ENCODE assay signal across 36 cellular contexts in genomic region chr1:111175349-111175748, GRCh38. TPM values are rescaled to one million over a fixed set of nuclear protein-coding genes. Genes with fewer than 3 reads are reported as not detected.
"Had no signal": no experiment of that assay in that cellular context is flagged by ENCODE, and none has a peak within 500 bp of the region (broad histone marks: within the 10 kb centered on the region; RNA-seq: fewer than 3 reads in every experiment).

No MANE protein-coding gene starts in this region.

- H3K4me3 ChIP-seq: adrenal gland, body of pancreas, PC-9 had no signal

- H3K4me3 Mint-ChIP-seq: activated CD4-positive, alpha-beta T cell treated with anti-CD3 and anti-CD28 coated beads, Interleukin-2, amount 10 ng/mL, durations not matched to agents 24 days and 14 days; activated CD8-positive, alpha-beta T cell treated with anti-CD3 and anti-CD28 coated beads for 36 hours; activated T-cell treated with anti-CD3 and anti-CD28 coated beads, Interleukin-2, amount 50 U/mL, for 24 hours had no signal

- ATAC-seq: activated CD8-positive, alpha-beta T cell treated with anti-CD3 and anti-CD28 coated beads for 36 hours; activated naive CD4-positive, alpha-beta T cell treated with anti-CD3 and anti-CD28 coated beads, Interleukin-2, amount 50 U/mL, for 72 hours; body of pancreas; Right ventricle myocardium inferior had no signal

- H3K9me3 Mint-ChIP-seq: activated CD4-positive, alpha-beta T cell treated with anti-CD3 and anti-CD28 coated beads, Interleukin-2, amount 10 ng/mL, durations not matched to agents 24 days and 14 days; activated CD8-positive, alpha-beta T cell treated with anti-CD3 and anti-CD28 coated beads for 36 hours; activated naive CD4-positive, alpha-beta T cell treated with anti-CD3 and anti-CD28 coated beads, Interleukin-2, amount 50 U/mL, for 72 hours; activated T-cell treated with anti-CD3 and anti-CD28 coated beads, Interleukin-2, amount 50 U/mL, for 24 hours; activated T-helper 2 cell treated with anti-CD3 and anti-CD28 coated beads, Interferon-gamma antibody, Interleukin-2, Interleukin-4, amounts not matched to agents 10 μg/mL and 5 μg/mL and 100 μg/mL, durations not matched to agents 14 hours and 24 hours and 36 hours had no signal

- H3K9me3 ChIP-seq: adrenal gland, body of pancreas had no signal

- H2AFZ ChIP-seq: PC-9 had no signal

- FAIRE-seq: astrocyte, bronchial epithelial cell, RCC 7860 had no signal

- H3K27ac Mint-ChIP-seq: activated CD4-positive, alpha-beta T cell treated with anti-CD3 and anti-CD28 coated beads, Interleukin-2, amount 10 ng/mL, durations not matched to agents 24 days and 14 days; activated CD8-positive, alpha-beta T cell treated with anti-CD3 and anti-CD28 coated beads for 36 hours; activated naive CD4-positive, alpha-beta T cell treated with anti-CD3 and anti-CD28 coated beads, Interleukin-2, amount 50 U/mL, for 72 hours; activated T-helper 2 cell treated with anti-CD3 and anti-CD28 coated beads, Interferon-gamma antibody, Interleukin-2, Interleukin-4, amounts not matched to agents 10 μg/mL and 5 μg/mL and 100 μg/mL, durations not matched to agents 14 hours and 24 hours and 36 hours had no signal

- H3K27ac ChIP-seq: adrenal gland, body of pancreas, PC-9, RWPE1, WERI-Rb-1 had no signal

- H3K4me1 ChIP-seq: adrenal gland, body of pancreas had no signal

- H3K27me3 ChIP-seq: adrenal gland, body of pancreas had no signal

- H3K27me3 Mint-ChIP-seq: activated CD4-positive, alpha-beta T cell treated with anti-CD3 and anti-CD28 coated beads, Interleukin-2, amount 10 ng/mL, durations not matched to agents 24 days and 14 days; activated CD8-positive, alpha-beta T cell treated with anti-CD3 and anti-CD28 coated beads for 36 hours; activated T-cell treated with anti-CD3 and anti-CD28 coated beads, Interleukin-2, amount 50 U/mL, for 24 hours had no signal

- DNase-seq: activated CD4-positive, alpha-beta T cell treated with anti-CD3 and anti-CD28 coated beads, Interleukin-2, amount 10 ng/mL, durations not matched to agents 24 days and 14 days; activated CD4-positive, alpha-beta T cell treated with anti-CD3 and anti-CD28 coated beads, Interleukin-2, amount 50 U/mL, for 4 hours; activated CD4-positive, CD25-positive, alpha-beta regulatory T cell; activated CD8-positive, alpha-beta T cell treated with anti-CD3 and anti-CD28 coated beads for 36 hours; activated gamma-delta T cell; activated naive CD4-positive, alpha-beta T cell treated with Interleukin-2 at 50 U/mL for 16 hours; activated T-cell treated with anti-CD3 and anti-CD28 coated beads, Interleukin-2, amount 50 U/mL, for 24 hours; adrenal gland; body of pancreas; caudate nucleus; cerebellar nuclear complex; MM.1S; NCI-H1092 treated with DMSO at 0.1 percent for 48 hours; NCI-H1417; NCI-H146; NCI-H187; NCI-H2029 treated with DMSO at 0.1 percent for 48 hours; NCI-H2107; NCI-H2171; NCI-H510A; NCI-H526; NCI-H748 treated with DMSO at 0.1 percent for 48 hours; NK-92 treated with Interleukin-12 subunit alpha and Interleukin-12 subunit beta, amount 100 ng/mL, for 24 hours; PC-9; SIG-M5; SW 1271; T-helper 1 cell; T1000; WERI-Rb-1 had no signal

- H3K4me2 ChIP-seq: PC-9 had no signal

RNA-seq across cellular contexts. Expression of gene CHI3L2, which starts 52.2 kb away (rescaled TPM):
- total RNA-seq: astrocyte, body of pancreas, bronchial epithelial cell, PC-9 had no signal
